ENCODE assay signal across 27 cellular contexts in genomic region chr17:17243163-17243562, GRCh38.
"Had no signal": no experiment of that assay in that cellular context is flagged by ENCODE, and none has a peak within 500 bp of the region (broad histone marks: within the 10 kb centered on the region; RNA-seq: fewer than 3 reads in every experiment).

No MANE protein-coding gene starts in this region.

- H3K9ac ChIP-seq: parathyroid adenoma had no signal

- DNase-seq: dermis blood vessel endothelial cell; effector memory CD4-positive, alpha-beta T cell; erythroblast; esophagus squamous epithelium; foreskin melanocyte; glutamatergic neuron; heart right ventricle; hippocampal formation; immature natural killer cell; islet precursor cell; kidney glomerular epithelial cell; left colon; left ventricle myocardium inferior; lower lobe of right lung; natural killer cell; small intestine; stimulated activated CD4-positive, alpha-beta T cell treated with anti-CD3 and anti-CD28 coated beads, Interleukin-15, amount 100 ng/mL, for 24 hours; stimulated activated CD4-positive, alpha-beta T cell treated with anti-CD3 and anti-CD28 coated beads, Interleukin-2, amount 100 ng/mL, for 48 hours; stimulated activated naive CD4-positive, alpha-beta T cell treated with Interleukin-2 at 50 U/mL for 16 hours; stomach; thyroid gland had no signal

- H3K36me3 Mint-ChIP-seq: natural killer cell, type B pancreatic cell had no signal

- H3K27me3 Mint-ChIP-seq: memory B cell, progenitor cell of endocrine pancreas, type B pancreatic cell had no signal

- H2AFZ ChIP-seq: parathyroid adenoma had no signal

- H3K9me3 Mint-ChIP-seq: immature natural killer cell, memory B cell, natural killer cell, type B pancreatic cell had no signal

- H3K27ac Mint-ChIP-seq: memory B cell, progenitor cell of endocrine pancreas, type B pancreatic cell had no signal

- H3K9me3 ChIP-seq: esophagus squamous epithelium, heart right ventricle, left ventricle myocardium inferior, lower lobe of right lung, right lobe of liver, stomach, thyroid gland had no signal

- H3K79me2 ChIP-seq: parathyroid adenoma had no signal

- ATAC-seq: heart right ventricle, left colon, lower lobe of right lung, natural killer cell, right lobe of liver had no signal

- H3K4me3 ChIP-seq: coronary artery, esophagus squamous epithelium, heart right ventricle, left ventricle myocardium inferior, lower lobe of right lung, right lobe of liver, stomach, thyroid gland had no signal

- H3K4me1 ChIP-seq: parathyroid adenoma had no signal

- H3K4me3 Mint-ChIP-seq: immature natural killer cell, memory B cell, natural killer cell, type B pancreatic cell had no signal

- H3K27me3 ChIP-seq: esophagus squamous epithelium, heart right ventricle, right lobe of liver, stomach, thyroid gland had no signal

- H3K27ac ChIP-seq: coronary artery, esophagus squamous epithelium, heart right ventricle, left ventricle myocardium inferior, lower lobe of right lung, parathyroid adenoma, right lobe of liver, stomach, thyroid gland had no signal
